In genomic region chr9:127828262-127829031, GRCh38 we compare ENCODE assay signal across 8 cellular contexts. TPM values are rescaled to one million over a fixed set of nuclear protein-coding genes. Genes with fewer than 3 reads are reported as not detected.
DNase-seq lines count a peak whose midpoint lies in the region; ATAC-seq and TF ChIP-seq lines count a peak whose summit lies in the region.

No MANE protein-coding gene starts in this region.

- ATAC-seq in HG02798 (IDR thresholded peaks at IDR 0.05; ENCODE audit: poor library complexity, unreplicated experiment) (no peak), GM19467 (IDR thresholded peaks at IDR 0.05; ENCODE audit: unreplicated experiment) (no peak)

- H3K27ac ChIP-seq in mesodermal cell (ENCODE audit: low read depth, low read length, severe bottlenecking) = peak overlapping the region; percentile 66

- no peak for TF ChIP-seq CTCF in epithelial cell of esophagus (IDR thresholded peaks at IDR 0.05; ENCODE audit: insufficient read depth, low read depth, low read length, missing control alignments)

- H3K4me3 ChIP-seq in epithelial cell of esophagus (ENCODE audit: low read length) = no peak overlapping the region
- no peak overlapping the region for H3K4me3 ChIP-seq in mesodermal cell (ENCODE audit: extremely low read depth, insufficient read depth, low read length, poor library complexity, severe bottlenecking)

- H3K36me3 ChIP-seq in mesodermal cell (ENCODE audit: control insufficient read depth, insufficient read depth, low read length) = peaks cover 28% of the 10 kb centered on the region

- DNase-seq in 8988T (peak; percentile 73), NCI-H1092 (lab: John Stamatoyannopoulos, UW) (peak; percentile 33), epithelial cell of esophagus (ENCODE audit: low read depth) (peak; percentile 40), ureter (ENCODE audit: low spot score) (peak; percentile 88), DMS79 treated with DMSO at 0.1 percent for 48 hours (lab: John Stamatoyannopoulos, UW) (no peak)

- no peaks in the 10 kb centered on the region for H3K9me3 ChIP-seq in mesodermal cell (ENCODE audit: control insufficient read depth, low read length)

- H3K4me1 ChIP-seq in mesodermal cell (ENCODE audit: control insufficient read depth, insufficient read depth, low read length, poor library complexity, severe bottlenecking) = peaks cover 20% of the 10 kb centered on the region

- 6 to 8% methylated on average over 17 to 34 of the region's 34 CpGs for WGBS in mesodermal cell (ENCODE audit: insufficient coverage in 2 of 2), 2 experiments

RNA-seq across cellular contexts. Expression of gene FPGS, which starts 25.8 kb away (rescaled TPM):
- polyA plus RNA-seq in mesodermal cell (2013, experiment 1 of 2) = 57.4 TPM
- polyA plus RNA-seq in mesodermal cell (2013, experiment 2 of 2) = 48.9 TPM
- total RNA-seq in ureter = 115 TPM

RNA-seq across cellular contexts. Expression of gene ENG, which starts 26.0 kb away (rescaled TPM):
- polyA plus RNA-seq in mesodermal cell (2013, experiment 1 of 2) = 69.9 TPM
- 50.6 TPM for polyA plus RNA-seq in mesodermal cell (2013, experiment 2 of 2)
- 83.6 TPM for total RNA-seq in ureter

RNA-seq across cellular contexts. Expression of gene CDK9, which starts 42.6 kb away (rescaled TPM):
- polyA plus RNA-seq in mesodermal cell (2013, experiment 1 of 2) = 79.5 TPM
- polyA plus RNA-seq in mesodermal cell (2013, experiment 2 of 2) = 66.6 TPM
- total RNA-seq in ureter = 81.0 TPM

RNA-seq across cellular contexts. Expression of gene AK1, which starts 49.0 kb away (rescaled TPM):
- 88.2 TPM for polyA plus RNA-seq in mesodermal cell (2013, experiment 1 of 2)
- 72.8 TPM for polyA plus RNA-seq in mesodermal cell (2013, experiment 2 of 2)
- total RNA-seq in ureter = 48.6 TPM

RNA-seq across cellular contexts. Expression of gene SH2D3C, which starts 50.0 kb away (rescaled TPM):
- 24.8 TPM for polyA plus RNA-seq in mesodermal cell (2013, experiment 1 of 2)
- 17.4 TPM for polyA plus RNA-seq in mesodermal cell (2013, experiment 2 of 2)
- total RNA-seq in ureter = 15.7 TPM
